In the genomic region with DNA sequence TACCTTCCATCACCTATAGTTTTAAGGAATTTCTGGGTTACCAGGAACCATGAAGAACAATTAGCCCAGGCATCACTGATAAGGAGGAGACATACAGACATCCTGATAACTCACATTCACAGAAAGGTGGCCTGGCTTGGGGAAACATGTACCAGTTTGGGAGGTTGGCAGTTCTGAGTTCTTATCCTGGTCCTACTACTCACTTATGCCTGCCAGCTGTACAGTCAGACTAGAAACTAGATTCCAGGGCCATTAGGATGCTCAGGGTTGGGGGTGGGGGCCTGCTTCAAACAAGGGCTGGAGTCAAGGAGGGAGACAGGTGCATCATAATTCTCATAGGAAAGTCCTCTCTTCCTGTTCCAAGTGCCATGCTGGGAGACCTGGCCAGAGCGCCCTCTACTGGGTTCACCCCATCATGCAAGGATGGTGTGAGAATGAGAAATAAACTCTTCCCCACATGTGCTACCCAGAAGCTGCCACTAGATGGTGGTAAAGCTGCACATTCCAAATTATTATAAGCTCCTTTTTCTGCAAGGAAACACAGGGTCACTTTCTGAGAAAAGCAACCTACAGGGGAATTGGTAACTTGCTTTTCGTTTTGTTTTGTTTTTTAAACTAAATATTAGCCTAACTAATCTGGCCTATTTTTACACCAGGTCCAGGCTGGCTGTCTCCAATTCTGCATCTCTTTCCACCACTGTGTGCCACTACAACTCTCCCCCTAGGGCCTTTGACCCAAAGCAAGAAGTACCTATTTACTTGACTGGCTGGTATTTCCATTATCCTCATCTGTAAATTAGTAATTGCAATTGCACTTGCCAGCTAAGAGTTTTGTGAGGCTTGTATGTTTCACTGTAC, we compare ENCODE assay signal across 8 cellular contexts. TPM values are rescaled to one million over a fixed set of nuclear protein-coding genes. Genes with fewer than 3 reads are reported as not detected.
DNase-seq lines count a peak whose midpoint lies in the region; ATAC-seq, FAIRE-seq and TF ChIP-seq lines count a peak whose summit lies in the region.

No MANE protein-coding gene starts in this region.

- peak; percentile 42 for DNase-seq in Caki2 (ENCODE audit: low read depth)
- peak; percentile 69 for DNase-seq in HTR-8/SVneo (ENCODE audit: insufficient read length, low spot score)
- DNase-seq in PC-3, result peak; percentile 87
- peak; percentile 57 to 59 for DNase-seq in activated T-cell treated with anti-CD3 and anti-CD28 coated beads, Interleukin-2, amount 50 U/mL, for 72 hours
- DNase-seq in fibroblast of the conjunctiva (ENCODE audit: low read depth), result peak; percentile 26
- DNase-seq in non-pigmented ciliary epithelial cell (ENCODE audit: low read depth), result peak; percentile 18
- DNase-seq in GF-D8 (lab: John Stamatoyannopoulos, UW), result no peak

- H3K4me2 ChIP-seq in PC-3 (ENCODE audit: low read length), result no peak overlapping the region

- no peaks in the 10 kb centered on the region for H3K9me2 ChIP-seq in PC-3 (replicated peaks; ENCODE audit: low read length)

- no peak overlapping the region for H3K27ac Mint-ChIP-seq in activated T-cell treated with anti-CD3 and anti-CD28 coated beads, Interleukin-2, amount 50 U/mL, for 72 hours

- FAIRE-seq in HTR-8/SVneo (lab: Jason Lieb, UNC), result peak; percentile 38

- POLR2A ChIA-PET in PC-3 (lab: Charles Lee; ENCODE audit: unreplicated experiment), result interaction anchor here (0.6 to 1.0 kb wide), 2 partner anchors 14 to 402 kb away, joined by 3 to 5 read pairs; a partner anchor contains a TSS

- H3K27ac ChIP-seq in PC-3 (ENCODE audit: low read length), result no peak overlapping the region

- peaks cover 18% of the 10 kb centered on the region for H3K4me1 Mint-ChIP-seq in activated T-cell treated with anti-CD3 and anti-CD28 coated beads, Interleukin-2, amount 50 U/mL, for 72 hours (ENCODE audit: low read depth)

- H3K4me1 ChIP-seq in PC-3 (ENCODE audit: insufficient read depth, low read length), result no peaks in the 10 kb centered on the region

- in situ Hi-C loops in Caki2 (cut with HindIII; ENCODE audit: low pct_unique_long_range_greater_than_20kb, low sequenced_read_pairs), result no loop called here

- H3K4me3 Mint-ChIP-seq in activated T-cell treated with anti-CD3 and anti-CD28 coated beads, Interleukin-2, amount 50 U/mL, for 72 hours, result no peak overlapping the region

- H3K9me3 ChIP-seq in PC-3 (ENCODE audit: low read length), result no peaks in the 10 kb centered on the region

- no peaks in the 10 kb centered on the region; the same call in 1 of the 2 replicates for H3K36me3 ChIP-seq in PC-3 (ENCODE audit: low read depth, low read length)

- H2AFZ ChIP-seq in PC-3 (ENCODE audit: low read length), result no peak overlapping the region

- H3F3A ChIP-seq in PC-3 (ENCODE audit: low read length, unreplicated experiment), result no peaks in the 10 kb centered on the region

- H3K9ac ChIP-seq in PC-3 (ENCODE audit: low read length), result no peak overlapping the region

- H4K20me1 ChIP-seq in PC-3 (ENCODE audit: low read length), result no peaks in the 10 kb centered on the region

- H3K36me3 Mint-ChIP-seq in activated T-cell treated with anti-CD3 and anti-CD28 coated beads, Interleukin-2, amount 50 U/mL, for 72 hours (ENCODE audit: insufficient read depth in 2 of 2), result peaks cover 41 to 51% of the 10 kb centered on the region in 2 donors

- no peaks in the 10 kb centered on the region for H3K79me2 ChIP-seq in PC-3 (ENCODE audit: low read length)

- BruUV-seq in PC-3 (replicated peaks; lab: Mats Ljungman, UMichigan), result no TSS peak

- intact Hi-C loops in PC-3 (cut with micrococcal nuclease), result loop anchor here (1.0 to 2.0 kb wide), 2 partner anchors 14 to 39 kb away; a partner anchor contains a TSS

- H3K27me3 Mint-ChIP-seq in activated T-cell treated with anti-CD3 and anti-CD28 coated beads, Interleukin-2, amount 50 U/mL, for 72 hours (ENCODE audit: low read depth), result no peaks in the 10 kb centered on the region

- H3K27me3 ChIP-seq in PC-3 (ENCODE audit: low read length), result no peaks in the 10 kb centered on the region

- peaks cover 1 to 6% of the 10 kb centered on the region in 2 donors for H3K9me3 Mint-ChIP-seq in activated T-cell treated with anti-CD3 and anti-CD28 coated beads, Interleukin-2, amount 50 U/mL, for 72 hours

- TF ChIP-seq CTCF in PC-3 (conservative IDR thresholded peaks at IDR 0.05; ENCODE audit: low read depth, low read length), result peak; percentile 100

- CTCF ChIA-PET in PC-3 (lab: Charles Lee), result interaction anchor here (0.5 to 2.0 kb wide), 26 partner anchors 9 to 1459 kb away, joined by 3 to 24 read pairs (median 5); a partner anchor contains a TSS

- peak; percentile 80 for ATAC-seq in PC-3
- ATAC-seq in activated T-cell treated with anti-CD3 and anti-CD28 coated beads, Interleukin-2, amount 50 U/mL, for 72 hours (replicated peaks in 1 of 2), result peak; percentile 50 to 52
- no peak for ATAC-seq in HG03378 (IDR thresholded peaks at IDR 0.05; ENCODE audit: unreplicated experiment)

- no peak overlapping the region for H3K4me3 ChIP-seq in PC-3 (ENCODE audit: low read length)

RNA-seq across cellular contexts. Expression of a gene that starts 14.5 kb away (rescaled TPM):
- total RNA-seq in Caki2 (2014; rRNA removed; shearing (Covaris generic); ENCODE audit: low replicate concordance), result 0.30 and 1.0 TPM in 2 replicates
- total RNA-seq in PC-3 (2014; rRNA removed), result 5.8 and 10.5 TPM in 2 replicates
- total RNA-seq in activated T-cell treated with anti-CD3 and anti-CD28 coated beads, Interleukin-2, amount 50 U/mL, for 72 hours, result 100 to 1,000 TPM in 1 of 2 donors, 10 to 100 TPM in 1; 80.2 to 139 TPM

RNA-seq across cellular contexts. Expression of a gene that starts 54.5 kb away (rescaled TPM):
- total RNA-seq in Caki2 (2014; rRNA removed; shearing (Covaris generic); ENCODE audit: low replicate concordance), result 11.4 and 19.1 TPM in 2 replicates
- total RNA-seq in PC-3 (2014; rRNA removed), result 25.5 and 28.8 TPM in 2 replicates
- total RNA-seq in activated T-cell treated with anti-CD3 and anti-CD28 coated beads, Interleukin-2, amount 50 U/mL, for 72 hours, result 10 to 100 TPM; 14.7 to 39.3 TPM
